Comparison of ENCODE assay signal across 7 cellular contexts in the genomic region with DNA sequence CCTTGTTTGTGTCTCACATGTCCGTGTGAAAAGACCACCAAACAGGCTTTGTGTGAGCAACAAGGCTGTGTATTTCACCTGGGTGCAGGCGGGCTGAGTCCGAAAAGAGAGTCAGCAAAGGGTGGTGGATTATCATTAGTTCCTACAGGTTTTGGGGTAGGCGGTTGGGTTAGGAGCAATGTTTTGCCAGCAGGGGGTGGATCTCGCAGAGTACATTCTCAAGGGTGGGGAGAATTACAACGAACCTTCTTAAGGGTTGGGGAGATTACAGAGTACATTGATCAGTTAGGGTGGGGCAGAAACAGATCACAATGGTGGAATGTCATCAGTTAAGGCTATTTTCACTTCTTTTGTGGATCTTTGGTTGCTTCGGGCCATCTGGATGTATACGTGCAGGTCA. TPM values are rescaled to one million over a fixed set of nuclear protein-coding genes. Genes with fewer than 3 reads are reported as not detected.
DNase-seq lines count a peak whose midpoint lies in the region; TF ChIP-seq lines count a peak whose summit lies in the region.
"Not testable (repeated sequence)": the region's sequence is repeated elsewhere in the genome, so short reads cannot be mapped to it uniquely, and the experiment has no call there.

No MANE protein-coding gene starts in this region.

- not testable (repeated sequence) for H3K36me3 Mint-ChIP-seq in H9 (ENCODE audit: insufficient read depth in 1 of 3, low read depth in 3 of 3)

- H3K27ac ChIP-seq in H9 (ENCODE audit: insufficient read length, low read depth, low read length); brain microvascular endothelial cell: not testable (repeated sequence)
- H3K27ac ChIP-seq in mesendoderm (ENCODE audit: low read depth, low read length) = peak overlapping the region; percentile 37

- not testable (repeated sequence) for H3K18ac ChIP-seq in H9 (ENCODE audit: insufficient read length, low read depth, low read length); mesendoderm (ENCODE audit: low read length)

- H3K23me2 ChIP-seq in H9 (ENCODE audit: insufficient read length, low read depth, low read length, poor library complexity, severe bottlenecking) = not testable (repeated sequence)

- H2BK20ac ChIP-seq in H9 (ENCODE audit: low read depth, low read length, poor library complexity, severe bottlenecking) = not testable (repeated sequence)

- TF ChIP-seq CTCF in GM12865 (IDR thresholded peaks at IDR 0.05; ENCODE audit: insufficient read depth, low read depth, low read length, missing control alignments) = peak; percentile 11
- TF ChIP-seq CTCF in H9 (conservative IDR thresholded peaks at IDR 0.05) = 0 out of 3 replicates have a peak, but pooled peaks have one; percentile 8
- TF ChIP-seq CTCF in Loucy (conservative IDR thresholded peaks at IDR 0.05; ENCODE audit: low read length) = peak; percentile 29; the same call in 1 of the 2 replicates
- peak; percentile 10 for TF ChIP-seq CTCF in brain microvascular endothelial cell (IDR thresholded peaks at IDR 0.05; ENCODE audit: low read depth, low read length, missing control alignments)
- peak; percentile 23 for TF ChIP-seq CTCF in epithelial cell of esophagus (IDR thresholded peaks at IDR 0.05; ENCODE audit: insufficient read depth, low read depth, low read length, missing control alignments)

- H4K8ac ChIP-seq in H9 (replicated peaks; ENCODE audit: insufficient read length, low read depth, low read length); mesendoderm (ENCODE audit: low read depth, low read length): not testable (repeated sequence)

- H3K4me1 Mint-ChIP-seq in H9 = peaks cover 20 to 33% of the 10 kb centered on the region in 2 experiments

- not testable (repeated sequence) for H4K20me1 ChIP-seq in H9 (ENCODE audit: control insufficient read depth, insufficient read depth, insufficient read length); Loucy (ENCODE audit: insufficient read depth, low read length, poor library complexity, severe bottlenecking)

- not testable (repeated sequence) for H3K23ac ChIP-seq in H9 (ENCODE audit: insufficient read length, low read depth, low read length); mesendoderm (ENCODE audit: low read length)

- not testable (repeated sequence) for H3K36me3 ChIP-seq in Loucy (ENCODE audit: insufficient read depth, low read length); brain microvascular endothelial cell (replicated peaks); mesendoderm (ENCODE audit: control insufficient read depth, insufficient read depth, low read length)

- not testable (repeated sequence) for H2AK5ac ChIP-seq in H9 (ENCODE audit: insufficient read length, low read length); mesendoderm (ENCODE audit: low read length)

- not testable (repeated sequence) for H2BK5ac ChIP-seq in H9 (ENCODE audit: insufficient read length, low read length); mesendoderm (ENCODE audit: low read length)

- not testable (repeated sequence) for H3F3A ChIP-seq in Loucy (ENCODE audit: low read depth)

- H2BK12ac ChIP-seq in H9 (ENCODE audit: insufficient read length, low read depth, low read length) = not testable (repeated sequence)

- WGBS in H9 (ENCODE audit: extremely low coverage, insufficient read length, low lambda C conversion rate) = no CpG with 5 or more reads among the region's 8 CpGs
- no CpG with 5 or more reads among the region's 8 CpGs for WGBS in mesendoderm (ENCODE audit: extremely low coverage, insufficient coverage, low lambda C conversion rate)

- H2BK15ac ChIP-seq in H9 (ENCODE audit: low read depth, low read length); mesendoderm (replicated peaks; ENCODE audit: low read depth): not testable (repeated sequence)

- in situ Hi-C loops in brain microvascular endothelial cell (cut with HindIII; ENCODE audit: low pct_ligation_motif_present, low sequenced_read_pairs) = not testable (repeated sequence)

- H3K9me2 ChIP-seq in Loucy (replicated peaks; ENCODE audit: low read depth, low read length) = not testable (repeated sequence)

- peaks cover 48% of the 10 kb centered on the region for H3K27me3 Mint-ChIP-seq in H9 (ENCODE audit: low read depth)

- H4K5ac ChIP-seq in H9 (ENCODE audit: insufficient read length, low read depth, low read length); mesendoderm (ENCODE audit: low read length): not testable (repeated sequence)

- H3K9me3 ChIP-seq in H9 (ENCODE audit: control insufficient read depth, low read depth, low read length); Loucy (ENCODE audit: insufficient read depth, low read depth, low read length): not testable (repeated sequence)

- H3K14ac ChIP-seq in H9 (ENCODE audit: insufficient read depth, low read length) = not testable (repeated sequence)

- H3K4ac ChIP-seq in H9 (ENCODE audit: low read depth, low read length); mesendoderm (ENCODE audit: low read depth, low read length): not testable (repeated sequence)

- H3K56ac ChIP-seq in H9 (ENCODE audit: insufficient read length, low read depth, low read length) = not testable (repeated sequence)
- H3K56ac ChIP-seq in mesendoderm (ENCODE audit: low read length) = peak overlapping the region; percentile 49

- not testable (repeated sequence) for H3K79me1 ChIP-seq in H9 (ENCODE audit: insufficient read depth, low read depth, low read length, poor library complexity, severe bottlenecking); mesendoderm (ENCODE audit: low read length)

- H3K9me3 Mint-ChIP-seq in H9 = not testable (repeated sequence)

- H3K27ac Mint-ChIP-seq in H9 = peak overlapping the region in 1 of 3 experiments; percentile 36; a peak in 2 of 7 replicates

- not testable (repeated sequence) for H3K9ac ChIP-seq in H9 (ENCODE audit: extremely low read depth, insufficient read length, low read length); Loucy (ENCODE audit: low read depth, low read length, poor library complexity, severe bottlenecking); mesendoderm (ENCODE audit: low read length)

- H2AFZ ChIP-seq in H9 (ENCODE audit: low read length); Loucy (ENCODE audit: low read length): not testable (repeated sequence)

- not testable (repeated sequence) for H3K4me3 Mint-ChIP-seq in H9

- not testable (repeated sequence) for H3T11ph ChIP-seq in H9 (ENCODE audit: low read length)

- DNase-seq in GM12865 (ENCODE audit: low read depth) (peak; percentile 10), epithelial cell of esophagus (ENCODE audit: low read depth) (peak; percentile 16), mesendoderm (peak; percentile 68)
- DNase-seq in H9, brain microvascular endothelial cell: not testable (repeated sequence)
- DNase-seq in activated CD8-positive, alpha-beta memory T cell treated with anti-CD3 and anti-CD28 coated beads, Interleukin-2, amount 50 U/mL, for 48 hours = peak; percentile 23

- H3K4me3 ChIP-seq in GM12865 (ENCODE audit: low read depth, low read length); Loucy (ENCODE audit: low read length, poor library complexity, severe bottlenecking); brain microvascular endothelial cell (ENCODE audit: low read depth, low read length); epithelial cell of esophagus (ENCODE audit: low read length); mesendoderm (ENCODE audit: low read length): not testable (repeated sequence)

- not testable (repeated sequence) for H4K91ac ChIP-seq in H9 (ENCODE audit: insufficient read length, low read depth, low read length)

- H3K79me2 ChIP-seq in H9 (ENCODE audit: insufficient read depth, low read length); Loucy (ENCODE audit: insufficient read depth, low read length); mesendoderm (ENCODE audit: control insufficient read depth, insufficient read depth, low read length): not testable (repeated sequence)

- H2BK120ac ChIP-seq in H9 (ENCODE audit: low read depth, low read length, poor library complexity, severe bottlenecking); mesendoderm (ENCODE audit: low read depth, low read length): not testable (repeated sequence)

- not testable (repeated sequence) for H3K4me2 ChIP-seq in H9 (ENCODE audit: insufficient read depth, insufficient read length, low read length); Loucy (ENCODE audit: low read depth, low read length, poor library complexity, severe bottlenecking); mesendoderm (ENCODE audit: low read length)

- H3K27me3 ChIP-seq in H9 (ENCODE audit: insufficient read depth, low read length); Loucy (ENCODE audit: insufficient read depth, low read length, poor library complexity, severe bottlenecking); brain microvascular endothelial cell (replicated peaks); mesendoderm (ENCODE audit: insufficient read depth, low read length, poor library complexity): not testable (repeated sequence)

- not testable (repeated sequence) for H3K4me1 ChIP-seq in H9 (ENCODE audit: insufficient read depth, low read length); Loucy (ENCODE audit: insufficient read depth, low read length, poor library complexity, severe bottlenecking); mesendoderm (ENCODE audit: control insufficient read depth, low read depth, low read length)

RNA-seq across cellular contexts. Expression of gene TSPAN32, which starts 36.9 kb away (rescaled TPM):
- not detected in 2 replicates for total RNA-seq in H9 (2021)
- not detected for polyA plus RNA-seq in mesendoderm (2013, experiment 1 of 2)
- not detected for polyA plus RNA-seq in mesendoderm (2013, experiment 2 of 2)

RNA-seq across cellular contexts. Expression of gene C11orf21, which starts 37.0 kb away (rescaled TPM):
- not detected in 2 replicates for total RNA-seq in H9 (2021)
- not detected for polyA plus RNA-seq in mesendoderm (2013, experiment 1 of 2)
- not detected for polyA plus RNA-seq in mesendoderm (2013, experiment 2 of 2)

RNA-seq across cellular contexts. Expression of gene CD81, which starts 38.4 kb away (rescaled TPM):
- total RNA-seq in H9 (2021) = 246 and 250 TPM in 2 replicates
- 187 TPM for polyA plus RNA-seq in mesendoderm (2013, experiment 1 of 2)
- 191 TPM for polyA plus RNA-seq in mesendoderm (2013, experiment 2 of 2)
